ENCODE assay signal across 16 cellular contexts in the genomic region with DNA sequence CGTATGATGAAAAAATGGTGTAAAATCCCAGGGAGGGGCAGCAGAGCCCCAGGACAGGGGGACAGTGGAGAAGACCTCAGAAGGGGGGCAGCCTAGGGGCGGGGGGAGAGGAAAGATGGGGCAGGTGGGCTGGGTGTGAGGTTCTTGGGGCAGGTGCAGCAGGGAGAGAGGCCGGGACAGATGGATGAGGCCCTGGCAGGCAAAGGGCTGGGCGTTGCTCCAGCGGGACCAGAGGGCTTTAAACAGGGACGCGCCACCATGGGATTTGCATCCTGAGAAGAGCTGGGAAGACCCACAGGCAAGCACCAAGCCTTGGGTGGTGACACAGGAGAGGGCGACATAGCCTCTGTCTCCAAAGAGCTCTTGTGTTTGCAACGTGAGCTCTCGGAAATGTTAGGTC.
"Had no signal": no experiment of that assay in that cellular context is flagged by ENCODE, and none has a peak within 500 bp of the region (broad histone marks: within the 10 kb centered on the region; RNA-seq: fewer than 3 reads in every experiment).

No MANE protein-coding gene starts in this region.

- H3K4me3 ChIP-seq: heart right ventricle, left lung, prostate gland, sigmoid colon, upper lobe of right lung had no signal

- H3K36me3 Mint-ChIP-seq: activated naive CD8-positive, alpha-beta T cell treated with anti-CD3 and anti-CD28 coated beads for 36 hours had no signal

- H3K27ac Mint-ChIP-seq: activated CD4-positive, alpha-beta memory T cell treated with anti-CD3 and anti-CD28 coated beads for 36 hours; activated naive CD8-positive, alpha-beta T cell treated with anti-CD3 and anti-CD28 coated beads for 36 hours; natural killer cell treated with Interleukin-12 subunit alpha and Interleukin-12 subunit beta and Interleukin-15 and Interleukin-18, amount 100 ng/mL, for 72 hours; stimulated activated naive CD8-positive, alpha-beta T cell treated with anti-CD3 and anti-CD28 coated beads, Interleukin-15, Interleukin-2, amounts not matched to agents 100 ng/mL and 50 ng/mL, for 24 hours had no signal

- ATAC-seq: heart right ventricle; left lung; natural killer cell treated with Interleukin-12 subunit alpha and Interleukin-12 subunit beta and Interleukin-15 and Interleukin-18, amount 100 ng/mL, for 72 hours; upper lobe of right lung had no signal

- H3K4me3 Mint-ChIP-seq: activated CD4-positive, alpha-beta memory T cell treated with anti-CD3 and anti-CD28 coated beads for 36 hours; activated naive CD8-positive, alpha-beta T cell treated with anti-CD3 and anti-CD28 coated beads for 36 hours; natural killer cell treated with Interleukin-12 subunit alpha and Interleukin-12 subunit beta and Interleukin-15 and Interleukin-18, amount 100 ng/mL, for 72 hours; stimulated activated naive CD8-positive, alpha-beta T cell treated with anti-CD3 and anti-CD28 coated beads, Interleukin-15, Interleukin-2, amounts not matched to agents 100 ng/mL and 50 ng/mL, for 24 hours had no signal

- DNase-seq: activated CD4-positive, alpha-beta memory T cell treated with anti-CD3 and anti-CD28 coated beads for 36 hours; activated CD4-positive, CD25-positive, alpha-beta regulatory T cell treated with anti-CD3 and anti-CD28 coated beads, Interleukin-2, amount 50 U/mL, for 72 hours; activated gamma-delta T cell; activated naive CD8-positive, alpha-beta T cell treated with anti-CD3 and anti-CD28 coated beads for 36 hours; activated T-cell treated with anti-CD3 and anti-CD28 coated beads, Interleukin-2, amount 50 U/mL, for 48 hours; brain microvascular endothelial cell; foreskin melanocyte; heart right ventricle; left lung; sigmoid colon; stimulated activated CD4-positive, alpha-beta T cell treated with anti-CD3 and anti-CD28 coated beads, Interleukin-4, amount 100 ng/mL, for 1 hour; T-helper 9 cell; upper lobe of right lung had no signal
